ENCODE assay signal across 10 cellular contexts in genomic region chr20:38892091-38892981, GRCh38. TPM values are rescaled to one million over a fixed set of nuclear protein-coding genes. Genes with fewer than 3 reads are reported as not detected.
A peak's percentile ranks its signal among the peaks of the same experiment; 100 is the strongest.
DNase-seq lines count a peak whose midpoint lies in the region; ATAC-seq and TF ChIP-seq lines count a peak whose summit lies in the region.
"Had no signal": no experiment of that assay in that cellular context is flagged by ENCODE, and none has a peak within 500 bp of the region (broad histone marks: within the 10 kb centered on the region; RNA-seq: fewer than 3 reads in every experiment).

No MANE protein-coding gene starts in this region.

- in situ Hi-C loops in transverse colon (cut with MboI; ENCODE audit: low pct_ligation_motif_present in 1 of 4, low pct_unique_long_range_greater_than_20kb in 1 of 4, low sequenced_read_pairs in 3 of 4): loop anchor here in 1 of 4 donors (25.0 kb wide), 1 partner anchor 255 kb away; no protein-coding TSS in a partner anchor

- H3K27ac Mint-ChIP-seq in activated naive CD4-positive, alpha-beta T cell treated with anti-CD3 and anti-CD28 coated beads for 36 hours: peak overlapping the region; percentile 18

- DNase-seq in activated naive CD4-positive, alpha-beta T cell treated with anti-CD3 and anti-CD28 coated beads for 36 hours: no peak
- DNase-seq in activated naive CD4-positive, alpha-beta T cell treated with Interleukin-2 at 50 U/mL for 16 hours: no peak
- DNase-seq in SKM-1 (lab: John Stamatoyannopoulos, UW; ENCODE audit: unreplicated experiment) (peak; percentile 25), transverse colon (peak; percentile 13), NCI-H1436 treated with DMSO at 0.1 percent for 48 hours (lab: John Stamatoyannopoulos, UW) (no peak), NK-92 (lab: John Stamatoyannopoulos, UW; ENCODE audit: unreplicated experiment) (no peak)
- no peak for DNase-seq in stimulated activated CD4-positive, alpha-beta T cell treated with anti-CD3 and anti-CD28 coated beads, Interleukin-4, amount 100 ng/mL, for 4 hours
- DNase-seq: NCI-H69 had no signal

- no peak for TF ChIP-seq CTCF in transverse colon (IDR thresholded peaks at IDR 0.05)

- H3K27me3 Mint-ChIP-seq in activated naive CD4-positive, alpha-beta T cell treated with anti-CD3 and anti-CD28 coated beads for 36 hours (ENCODE audit: low read depth): no peaks in the 10 kb centered on the region

- TF ChIP-seq POLR2A in transverse colon (IDR thresholded peaks at IDR 0.05): no peak

- peaks cover 22% of the 10 kb centered on the region for H3K27me3 ChIP-seq in transverse colon

- H3K36me3 ChIP-seq in transverse colon: no peaks in the 10 kb centered on the region
- H3K36me3 ChIP-seq: neutrophil had no signal

- CTCF ChIA-PET in activated naive CD4-positive, alpha-beta T cell treated with anti-CD3 and anti-CD28 coated beads for 36 hours (lab: Charles Lee): interaction anchor here (0.5 to 5.8 kb wide), 32 partner anchors 10 to 258 kb away, joined by 3 to 59 read pairs (median 4); partner anchors contain the start of genes ACTR5, PPP1R16B and SLC32A1

- intact Hi-C loops in activated naive CD4-positive, alpha-beta T cell treated with anti-CD3 and anti-CD28 coated beads for 36 hours (cut with micrococcal nuclease): loop anchor here (2.0 kb wide), 1 partner anchor 144 kb away; the partner anchor contains the start of gene ACTR5
- intact Hi-C loops in transverse colon (cut with DNase I; ENCODE audit: low total_unique reads): loop anchor here (10.0 kb wide), 1 partner anchor 248 kb away; no protein-coding TSS in a partner anchor

- H3K27ac ChIP-seq in transverse colon: peak overlapping the region in 1 of 4 donors; percentile 44
- H3K27ac ChIP-seq: neutrophil had no signal

- no peak for TF ChIP-seq EP300 in transverse colon (IDR thresholded peaks at IDR 0.05; ENCODE audit: low read depth)

- H3K4me3 Mint-ChIP-seq in activated naive CD4-positive, alpha-beta T cell treated with anti-CD3 and anti-CD28 coated beads for 36 hours: no peak overlapping the region

- H3K9me3 ChIP-seq in transverse colon: no peaks in the 10 kb centered on the region
- H3K9me3 ChIP-seq: neutrophil had no signal

- H3K36me3 Mint-ChIP-seq in activated naive CD4-positive, alpha-beta T cell treated with anti-CD3 and anti-CD28 coated beads for 36 hours (ENCODE audit: low read depth): peaks cover 7% of the 10 kb centered on the region

- peak; percentile 48 for ATAC-seq in HG03025 (IDR thresholded peaks at IDR 0.05; ENCODE audit: low FRiP score, unreplicated experiment)

- 80 to 94% methylated on average over 4 to 11 of the region's 11 CpGs for WGBS in transverse colon (ENCODE audit: low coverage in 1 of 2), 2 donors

- peaks cover 4 to 13% (median 7%) of the 10 kb centered on the region in 4 donors for H3K4me1 ChIP-seq in transverse colon

- no peak overlapping the region for H3K4me3 ChIP-seq in transverse colon

- peaks cover 33% of the 10 kb centered on the region for H3K4me1 Mint-ChIP-seq in activated naive CD4-positive, alpha-beta T cell treated with anti-CD3 and anti-CD28 coated beads for 36 hours (ENCODE audit: low read depth)

- H3K9me3 Mint-ChIP-seq in activated naive CD4-positive, alpha-beta T cell treated with anti-CD3 and anti-CD28 coated beads for 36 hours: no peaks in the 10 kb centered on the region

RNA-seq across cellular contexts. Expression of gene FAM83D, which starts 33.9 kb away (rescaled TPM):
- 10 to 100 TPM; 13.6 TPM for total RNA-seq in activated naive CD4-positive, alpha-beta T cell treated with anti-CD3 and anti-CD28 coated beads for 36 hours
- total RNA-seq in transverse colon: 10 to 100 TPM in 3 of 4 donors, 1 to 10 TPM in 1; 7.2 to 42.3 (median 19.6) TPM

Comparison
In these comparisons a context has a peak if more than half of its experiments do, and no peak if none do; other contexts are left out.
1. DNase-seq: peak in SKM-1 (single experiment) and transverse colon (single experiment); none in activated naive CD4-positive, alpha-beta T cell treated with anti-CD3 and anti-CD28 coated beads for 36 hours (single experiment), activated naive CD4-positive, alpha-beta T cell treated with Interleukin-2 at 50 U/mL for 16 hours (single experiment), stimulated activated CD4-positive, alpha-beta T cell treated with anti-CD3 and anti-CD28 coated beads, Interleukin-4, amount 100 ng/mL, for 4 hours (0 of 2), NCI-H1436 treated with DMSO at 0.1 percent for 48 hours (single experiment) and NK-92 (single experiment).